In the genomic region with DNA sequence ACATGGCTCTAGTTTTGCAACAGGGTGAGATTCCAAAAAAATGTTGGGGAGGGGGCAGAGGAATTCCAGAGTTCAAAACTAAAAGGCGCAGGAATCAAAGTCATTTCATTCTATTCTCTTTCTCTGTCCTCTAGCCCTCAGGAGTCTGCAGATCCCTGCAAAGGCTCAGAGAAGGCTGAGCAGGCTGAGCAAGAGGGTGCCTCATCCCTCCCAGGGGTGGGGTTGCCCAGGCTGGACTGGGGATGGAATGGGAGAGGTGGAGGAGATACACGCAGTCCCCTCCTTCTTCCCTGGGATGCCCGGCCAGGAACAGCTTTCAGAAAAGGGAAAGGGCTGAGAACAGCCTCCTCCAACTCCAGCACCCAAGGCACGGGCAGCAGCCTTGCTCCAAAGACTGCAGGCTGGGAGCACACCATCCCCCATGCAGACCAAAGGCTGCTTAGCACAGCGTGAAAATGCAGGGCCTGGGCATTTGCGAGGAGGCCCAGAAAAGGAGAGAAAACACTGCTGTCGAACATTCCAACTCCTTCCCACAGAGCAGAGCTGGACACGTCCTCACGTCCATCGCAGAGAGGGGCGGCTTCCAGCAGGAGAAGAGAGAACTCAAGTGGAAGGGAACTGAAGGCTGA, we compare ENCODE assay signal across 14 cellular contexts. TPM values are rescaled to one million over a fixed set of nuclear protein-coding genes. Genes with fewer than 3 reads are reported as not detected.
DNase-seq lines count a peak whose midpoint lies in the region; ATAC-seq, FAIRE-seq and TF ChIP-seq lines count a peak whose summit lies in the region.
"Had no signal": no experiment of that assay in that cellular context is flagged by ENCODE, and none has a peak within 500 bp of the region (broad histone marks: within the 10 kb centered on the region; RNA-seq: fewer than 3 reads in every experiment).

No MANE protein-coding gene starts in this region.

- H3K27me3 ChIP-seq in right atrium auricular region (no peaks in the 10 kb centered on the region), pancreas (no peaks in the 10 kb centered on the region)

- peaks cover 6% of the 10 kb centered on the region for H3K4me1 Mint-ChIP-seq in activated T-cell treated with anti-CD3 and anti-CD28 coated beads, Interleukin-2, amount 50 U/mL, for 24 hours (ENCODE audit: low read depth)
- H3K4me1 Mint-ChIP-seq: memory B cell had no signal

- H3K4me3 Mint-ChIP-seq in activated T-cell treated with anti-CD3 and anti-CD28 coated beads, Interleukin-2, amount 50 U/mL, for 24 hours = no peak overlapping the region
- H3K4me3 Mint-ChIP-seq: memory B cell; stimulated activated naive CD8-positive, alpha-beta T cell treated with anti-CD3 and anti-CD28 coated beads, Interleukin-15, Interleukin-2, amounts not matched to agents 100 ng/mL and 50 ng/mL, for 24 hours had no signal

- H3K4me3 ChIP-seq in astrocyte of the spinal cord (ENCODE audit: low read depth, low read length) = no peak overlapping the region
- no peak overlapping the region for H3K4me3 ChIP-seq in right atrium auricular region
- H3K4me3 ChIP-seq in pancreas = no peak overlapping the region

- FAIRE-seq in pancreas (lab: Jason Lieb, UNC) = no peak
- FAIRE-seq: endothelial cell of umbilical vein had no signal

- DNase-seq in EH (ENCODE audit: low read depth) (peak; percentile 50), astrocyte of the spinal cord (ENCODE audit: low read depth, low spot score) (peak; percentile 43), right atrium auricular region (ENCODE audit: low spot score) (no peak), renal cortical epithelial cell (ENCODE audit: low read depth) (peak; percentile 8), NCI-H524 treated with DMSO at 0.1 percent for 48 hours (lab: John Stamatoyannopoulos, UW) (no peak), pancreas (no peak)
- no peak for DNase-seq in activated T-cell treated with anti-CD3 and anti-CD28 coated beads, Interleukin-2, amount 50 U/mL, for 24 hours
- DNase-seq in effector CD8-positive, alpha-beta T cell (lab: John Stamatoyannopoulos, UW) = no peak
- DNase-seq: activated gamma-delta T cell treated with Interleukin-2 at 50 U/mL for 16 hours had no signal

- TF ChIP-seq CTCF in astrocyte of the spinal cord (IDR thresholded peaks at IDR 0.05; ENCODE audit: low read depth, low read length) (no peak), right atrium auricular region (IDR thresholded peaks at IDR 0.05) (no peak), pancreas (IDR thresholded peaks at IDR 0.05) (no peak)

- no peaks in the 10 kb centered on the region for H3K9me3 ChIP-seq in right atrium auricular region
- no peaks in the 10 kb centered on the region for H3K9me3 ChIP-seq in pancreas

- in situ Hi-C loops in astrocyte of the spinal cord (cut with HindIII; ENCODE audit: low sequenced_read_pairs) = no loop called here

- H3K27ac ChIP-seq in right atrium auricular region = peak overlapping the region; percentile 57 to 73
- no peak overlapping the region for H3K27ac ChIP-seq in pancreas
- H3K27ac ChIP-seq: VCaP had no signal

- H3K36me3 Mint-ChIP-seq in activated T-cell treated with anti-CD3 and anti-CD28 coated beads, Interleukin-2, amount 50 U/mL, for 24 hours (ENCODE audit: low read depth) = no peaks in the 10 kb centered on the region
- H3K36me3 Mint-ChIP-seq: CD14-positive monocyte, memory B cell had no signal

- peaks cover 25% of the 10 kb centered on the region for H3K27me3 Mint-ChIP-seq in activated T-cell treated with anti-CD3 and anti-CD28 coated beads, Interleukin-2, amount 50 U/mL, for 24 hours

- intact Hi-C loops in pancreas (cut with DNase I) = no loop called here

- no peaks in the 10 kb centered on the region for H3K9me3 Mint-ChIP-seq in activated T-cell treated with anti-CD3 and anti-CD28 coated beads, Interleukin-2, amount 50 U/mL, for 24 hours
- H3K9me3 Mint-ChIP-seq: CD14-positive monocyte; memory B cell; stimulated activated naive CD8-positive, alpha-beta T cell treated with anti-CD3 and anti-CD28 coated beads, Interleukin-15, Interleukin-2, amounts not matched to agents 100 ng/mL and 50 ng/mL, for 24 hours had no signal

- no peak for ATAC-seq in pancreas

- WGBS in pancreas, 2 donors = 63 to 66% methylated on average over 10 to 11 of the region's 11 CpGs

- no peaks in the 10 kb centered on the region for H3K36me3 ChIP-seq in right atrium auricular region
- no peaks in the 10 kb centered on the region for H3K36me3 ChIP-seq in pancreas

- H3K4me1 ChIP-seq in right atrium auricular region (peaks cover 0 to 49% of the 10 kb centered on the region in 2 donors), pancreas (peaks cover 0 to 4% (median 0%) of the 10 kb centered on the region in 3 donors)

- no peak overlapping the region for H3K27ac Mint-ChIP-seq in activated T-cell treated with anti-CD3 and anti-CD28 coated beads, Interleukin-2, amount 50 U/mL, for 24 hours
- H3K27ac Mint-ChIP-seq: memory B cell; stimulated activated naive CD8-positive, alpha-beta T cell treated with anti-CD3 and anti-CD28 coated beads, Interleukin-15, Interleukin-2, amounts not matched to agents 100 ng/mL and 50 ng/mL, for 24 hours had no signal

RNA-seq across cellular contexts. Expression of a gene that starts 51.8 kb away (rescaled TPM):
- 10 to 100 TPM; 13.0 to 14.3 TPM for total RNA-seq in right atrium auricular region
- 0.17 and 0.85 TPM in 2 replicates for total RNA-seq in renal cortical epithelial cell
- 1 to 10 TPM in 3 of 6 donors, under 1 TPM in 3; 0.54 to 2.6 (median 0.85) TPM for total RNA-seq in pancreas
- polyA plus RNA-seq in pancreas = 1 to 10 TPM in 1 of 2 donors, under 1 TPM in 1; 0.72 to 1.2 TPM

Comparison
In these comparisons a context has a peak if more than half of its experiments do, and no peak if none do; other contexts are left out.
1. DNase-seq: peak in EH (single experiment), astrocyte of the spinal cord (single experiment) and renal cortical epithelial cell (single experiment); none in right atrium auricular region (single experiment), NCI-H524 treated with DMSO at 0.1 percent for 48 hours (single experiment), activated T-cell treated with anti-CD3 and anti-CD28 coated beads, Interleukin-2, amount 50 U/mL, for 24 hours (single experiment), pancreas (0 of 6) and effector CD8-positive, alpha-beta T cell (single experiment).
2. H3K27ac ChIP-seq: peak in right atrium auricular region (2 of 2); none in pancreas (0 of 4).